Comparison of ENCODE assay signal across 14 cellular contexts in the genomic region with DNA sequence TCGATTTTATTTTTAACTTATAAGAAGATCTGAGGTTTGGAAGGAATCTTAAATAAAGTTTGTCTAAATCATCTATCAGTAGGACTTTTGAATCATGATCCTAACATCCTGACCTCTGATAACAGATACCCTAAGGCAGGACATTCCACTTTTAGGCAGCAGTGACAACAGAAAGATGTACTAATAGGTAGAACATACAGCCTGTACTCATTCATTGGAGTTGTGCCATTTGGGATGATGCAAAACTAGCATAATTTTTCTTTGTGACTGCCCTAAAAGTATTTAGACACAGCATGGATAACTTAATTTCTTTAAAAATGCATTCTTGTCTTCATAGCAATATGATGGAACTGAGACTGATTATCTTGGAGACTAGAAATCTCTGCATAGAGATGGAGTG. TPM values are rescaled to one million over a fixed set of nuclear protein-coding genes. Genes with fewer than 3 reads are reported as not detected.
DNase-seq lines count a peak whose midpoint lies in the region; ATAC-seq and TF ChIP-seq lines count a peak whose summit lies in the region.
"Had no signal": no experiment of that assay in that cellular context is flagged by ENCODE, and none has a peak within 500 bp of the region (broad histone marks: within the 10 kb centered on the region; RNA-seq: fewer than 3 reads in every experiment).

No MANE protein-coding gene starts in this region.

- no peak overlapping the region for H2BK15ac ChIP-seq in IMR-90 (ENCODE audit: low read depth, low read length)

- no peak overlapping the region for H2AFZ ChIP-seq in IMR-90 (replicated peaks; ENCODE audit: low read length, poor library complexity)
- H2AFZ ChIP-seq: hepatocyte, parathyroid adenoma had no signal

- H3K4me1 Mint-ChIP-seq in CD4-positive, CD25-positive, alpha-beta regulatory T cell = peaks cover 57 to 74% (median 66%) of the 10 kb centered on the region in 4 donors

- WGBS in IMR-90 (ENCODE audit: extremely low coverage in 2 of 2, insufficient read length in 1 of 2), 2 experiments = no CpG with 5 or more reads among the region's 1 CpG
- 61 to 69% (median 66%) methylated on average over 1 of the region's 1 CpG for WGBS in ovary, 3 donors

- H2BK5ac ChIP-seq in IMR-90 (ENCODE audit: low read depth, low read length, poor library complexity, severe bottlenecking) = no peak overlapping the region

- H3K4ac ChIP-seq in IMR-90 (ENCODE audit: low read depth, low read length) = no peak overlapping the region

- H3K4me3 ChIP-seq in CD4-positive, CD25-positive, alpha-beta regulatory T cell (ENCODE audit: low read depth, low read length) = peak overlapping the region; percentile 27
- no peak overlapping the region for H3K4me3 ChIP-seq in IMR-90 (ENCODE audit: insufficient read depth, low read depth, low read length)
- no peak overlapping the region for H3K4me3 ChIP-seq in astrocyte of the spinal cord (ENCODE audit: low read depth, low read length)
- H3K4me3 ChIP-seq in ovary = no peak overlapping the region
- no peak overlapping the region for H3K4me3 ChIP-seq in ascending aorta
- H3K4me3 ChIP-seq: hepatocyte, lung had no signal

- no peaks in the 10 kb centered on the region for H3K27me3 Mint-ChIP-seq in CD4-positive, CD25-positive, alpha-beta regulatory T cell
- H3K27me3 Mint-ChIP-seq: type B pancreatic cell had no signal

- H4K5ac ChIP-seq in IMR-90 (ENCODE audit: low read depth, low read length) = no peak overlapping the region

- H3K27ac Mint-ChIP-seq in CD4-positive, CD25-positive, alpha-beta regulatory T cell = peak overlapping the region in 2 of 3 donors; percentile 17 to 70
- H3K27ac Mint-ChIP-seq: type B pancreatic cell had no signal

- no peak overlapping the region; the same call in 1 of the 2 replicates for H2AK5ac ChIP-seq in IMR-90 (ENCODE audit: low read depth, low read length)

- peaks cover 23 to 42% of the 10 kb centered on the region in 2 experiments for H3K79me1 ChIP-seq in IMR-90 (ENCODE audit: low read depth in 1 of 2, low read length in 2 of 2)

- no peak overlapping the region for H4K8ac ChIP-seq in IMR-90 (ENCODE audit: low read depth in 2 of 2, low read length in 2 of 2)

- H3K9ac ChIP-seq in IMR-90 (ENCODE audit: low read depth, low read length) = no peak overlapping the region
- H3K9ac ChIP-seq: parathyroid adenoma had no signal

- 0 out of 2 replicates have a peak overlapping the region, but pooled peaks have one; percentile 6 for H3K4me2 ChIP-seq in IMR-90 (ENCODE audit: low read depth, low read length)
- H3K4me2 ChIP-seq: hepatocyte had no signal

- H3K27ac ChIP-seq in CD4-positive, CD25-positive, alpha-beta regulatory T cell (ENCODE audit: insufficient read depth, low read length, poor library complexity, severe bottlenecking) = peak overlapping the region; percentile 39
- H3K27ac ChIP-seq in IMR-90 (ENCODE audit: insufficient read depth, low read length) (no peak overlapping the region), ovary (no peak overlapping the region), ascending aorta (no peak overlapping the region)
- H3K27ac ChIP-seq: hepatocyte, parathyroid adenoma had no signal

- H3K56ac ChIP-seq in IMR-90 (ENCODE audit: extremely low read depth, insufficient read depth, low read length) = no peak overlapping the region

- in situ Hi-C loops in IMR-90 (cut with MboI; ENCODE audit: low sequenced_read_pairs) (no loop called here), astrocyte of the spinal cord (cut with HindIII; ENCODE audit: low sequenced_read_pairs) (no loop called here)

- TF ChIP-seq RAD21 in IMR-90 (IDR thresholded peaks at IDR 0.05; ENCODE audit: low read length) = no peak

- no peak overlapping the region for H4K91ac ChIP-seq in IMR-90 (ENCODE audit: insufficient read depth, low read depth, low read length)

- H3K18ac ChIP-seq in IMR-90 (ENCODE audit: low read depth, low read length) = no peak overlapping the region

- no peaks in the 10 kb centered on the region for H3K9me3 ChIP-seq in CD4-positive, CD25-positive, alpha-beta regulatory T cell (ENCODE audit: control insufficient read depth in 2 of 2, low read length in 2 of 2)
- no peaks in the 10 kb centered on the region for H3K9me3 ChIP-seq in IMR-90 (ENCODE audit: control insufficient read depth, insufficient read depth, low read length)
- H3K9me3 ChIP-seq in ovary = no peaks in the 10 kb centered on the region
- no peaks in the 10 kb centered on the region for H3K9me3 ChIP-seq in ascending aorta

- no TSS peak for BruUV-seq in IMR-90 (replicated peaks; lab: Mats Ljungman, UMichigan)

- intact Hi-C loops in IMR-90 (cut with micrococcal nuclease) = no loop called here
- intact Hi-C loops in ovary (cut with DNase I) = no loop called here
- intact Hi-C loops in ascending aorta (cut with DNase I) = no loop called here

- H3K36me3 ChIP-seq in CD4-positive, CD25-positive, alpha-beta regulatory T cell (ENCODE audit: control insufficient read depth, insufficient read depth, low read length) = peaks cover 11% of the 10 kb centered on the region
- H3K36me3 ChIP-seq in IMR-90 (ENCODE audit: control insufficient read depth, insufficient read depth, low read length) (no peaks in the 10 kb centered on the region), ovary (no peaks in the 10 kb centered on the region), ascending aorta (no peaks in the 10 kb centered on the region)

- peaks cover 17% of the 10 kb centered on the region; the same call in 1 of the 2 replicates for H4K20me1 ChIP-seq in IMR-90 (ENCODE audit: insufficient read depth, low read length)

- H3K4me1 ChIP-seq in CD4-positive, CD25-positive, alpha-beta regulatory T cell (ENCODE audit: control insufficient read depth, insufficient read depth, low read length, poor library complexity, severe bottlenecking) = peaks cover 69% of the 10 kb centered on the region
- H3K4me1 ChIP-seq in IMR-90 (ENCODE audit: control insufficient read depth, insufficient read depth, low read length) (no peaks in the 10 kb centered on the region; the same call in 1 of the 2 replicates), ovary (ENCODE audit: insufficient read depth) (no peaks in the 10 kb centered on the region), ascending aorta (no peaks in the 10 kb centered on the region)
- H3K4me1 ChIP-seq: parathyroid adenoma had no signal

- no peak for TF ChIP-seq EP300 in ovary (IDR thresholded peaks at IDR 0.05)

- dilution Hi-C loops in IMR-90 (cut with HindIII; ENCODE audit: low sequenced_read_pairs, unreplicated experiment) = no loop called here

- no peak overlapping the region for H2BK120ac ChIP-seq in IMR-90 (ENCODE audit: low read depth, low read length)

- no peak overlapping the region for H3K14ac ChIP-seq in IMR-90 (replicated peaks; ENCODE audit: low read depth, low read length)

- CTCF ChIA-PET in IMR-90 (lab: Yijun Ruan, JAX) = no interaction called here

- peaks cover 0 to 2% (median 0%) of the 10 kb centered on the region in 7 donors for H3K9me3 Mint-ChIP-seq in CD4-positive, CD25-positive, alpha-beta regulatory T cell
- H3K9me3 Mint-ChIP-seq: type B pancreatic cell had no signal

- H2BK20ac ChIP-seq in IMR-90 (ENCODE audit: low read depth, low read length) = no peak overlapping the region

- no peaks in the 10 kb centered on the region for H3K9me1 ChIP-seq in IMR-90 (ENCODE audit: insufficient read depth, low read length)

- H3K36me3 Mint-ChIP-seq in CD4-positive, CD25-positive, alpha-beta regulatory T cell = peaks cover 27% of the 10 kb centered on the region

- H3K27me3 ChIP-seq in CD4-positive, CD25-positive, alpha-beta regulatory T cell (ENCODE audit: control insufficient read depth, insufficient read depth, low read length) = no peaks in the 10 kb centered on the region
- H3K27me3 ChIP-seq in IMR-90 (ENCODE audit: control insufficient read depth, insufficient read depth, low read length) (no peaks in the 10 kb centered on the region), ovary (no peaks in the 10 kb centered on the region), ascending aorta (no peaks in the 10 kb centered on the region)
- H3K27me3 ChIP-seq: hepatocyte had no signal

- no peak for TF ChIP-seq CTCF in IMR-90 (conservative IDR thresholded peaks at IDR 0.05; ENCODE audit: low read depth, low read length)
- no peak for TF ChIP-seq CTCF in astrocyte of the spinal cord (IDR thresholded peaks at IDR 0.05; ENCODE audit: low read depth, low read length)
- no peak for TF ChIP-seq CTCF in ovary (IDR thresholded peaks at IDR 0.05)
- TF ChIP-seq CTCF in ascending aorta (IDR thresholded peaks at IDR 0.05) = no peak

- ATAC-seq in CD4-positive, CD25-positive, alpha-beta regulatory T cell (ENCODE audit: low read depth in 2 of 2) = no peak
- ATAC-seq in IMR-90 (ENCODE audit: low read depth) (peak; percentile 56), left lobe of liver (peak; percentile 34)

- no peak overlapping the region for H2AK9ac ChIP-seq in IMR-90 (replicated peaks; ENCODE audit: low read depth, low read length, poor library complexity)

- POLR2A ChIA-PET in IMR-90 (lab: Charles Lee; ENCODE audit: unreplicated experiment) = no interaction called here

- TF ChIP-seq POLR2A in IMR-90 (IDR thresholded peaks at IDR 0.05; ENCODE audit: low read depth, low read length) (no peak), ovary (IDR thresholded peaks at IDR 0.05) (no peak)

- no peak for DNase-seq in CD4-positive, CD25-positive, alpha-beta regulatory T cell
- DNase-seq in IMR-90 (peak; percentile 74), astrocyte of the spinal cord (ENCODE audit: low read depth, low spot score) (peak; percentile 59), left lobe of liver (ENCODE audit: low spot score) (no peak), amniotic stem cell (lab: John Stamatoyannopoulos, UW) (no peak), ovary (no peak), ascending aorta (ENCODE audit: low spot score in 2 of 2) (no peak), DMS 273 (lab: John Stamatoyannopoulos, UW; ENCODE audit: unreplicated experiment) (no peak)
- DNase-seq: DMS53 had no signal

- no peak overlapping the region for H3K23ac ChIP-seq in IMR-90 (ENCODE audit: low read depth, low read length)

- peak overlapping the region in 3 of 4 donors; percentile 7 to 41 (median 22) for H3K4me3 Mint-ChIP-seq in CD4-positive, CD25-positive, alpha-beta regulatory T cell
- H3K4me3 Mint-ChIP-seq: T-helper 1 cell treated with Interleukin-12 subunit alpha and Interleukin-12 subunit beta and Interleukin-4 antibody, amounts not matched to agents 30 μg/mL and 1 μg/mL, for 36 hours; type B pancreatic cell had no signal

TF ChIP-seq in IMR-90, 13 proteins besides CTCF, POLR2A, EP300 and RAD21 (continues in another document):
- TF ChIP-seq CEBPB (IDR thresholded peaks at IDR 0.05; ENCODE audit: low read depth, low read length) (peak; percentile 70), MAFK (IDR thresholded peaks at IDR 0.05; ENCODE audit: low read depth, low read length) (no peak), RCOR1 (IDR thresholded peaks at IDR 0.05; ENCODE audit: insufficient replicate concordance, low read length) (no peak)

RNA-seq across cellular contexts. Expression of gene CDC42SE2, which starts 39.7 kb away (rescaled TPM):
- total RNA-seq in CD4-positive, CD25-positive, alpha-beta regulatory T cell = 241 TPM
- polyA plus RNA-seq in CD4-positive, CD25-positive, alpha-beta regulatory T cell = 100 to 1,000 TPM; 351 to 429 (median 379) TPM
- total RNA-seq in IMR-90 (2012; rRNA removed) (19.4 and 44.2 TPM in 2 replicates), left lobe of liver (9.9 TPM), ovary (10 to 100 TPM; 18.0 to 37.6 (median 23.7) TPM), ascending aorta (12.8 TPM)
- polyA plus RNA-seq in IMR-90 (2012; rRNA removed) (8.8 and 12.5 TPM in 2 replicates), ovary (10 to 100 TPM; 22.0 to 26.8 TPM)
- 2.0 and 2.8 TPM in 2 replicates for polyA plus RNA-seq in IMR-90 (2012; cell fraction: cytosol; rRNA removed)
- polyA plus RNA-seq in IMR-90 (2012; cell fraction: nucleus; rRNA removed; ENCODE audit: low replicate concordance) = 1.1 and 22.9 TPM in 2 replicates

Comparison
In these comparisons a context has a peak if more than half of its experiments do, and no peak if none do; other contexts are left out.
1. ATAC-seq: peak in IMR-90 (single experiment) and left lobe of liver (single experiment); none in CD4-positive, CD25-positive, alpha-beta regulatory T cell (0 of 2).
2. DNase-seq: peak in IMR-90 (single experiment) and astrocyte of the spinal cord (single experiment); none in CD4-positive, CD25-positive, alpha-beta regulatory T cell (0 of 3), left lobe of liver (single experiment), amniotic stem cell (single experiment), ovary (0 of 5), ascending aorta (0 of 2) and DMS 273 (single experiment).